ENCODE assay signal across 8 cellular contexts in the genomic region with DNA sequence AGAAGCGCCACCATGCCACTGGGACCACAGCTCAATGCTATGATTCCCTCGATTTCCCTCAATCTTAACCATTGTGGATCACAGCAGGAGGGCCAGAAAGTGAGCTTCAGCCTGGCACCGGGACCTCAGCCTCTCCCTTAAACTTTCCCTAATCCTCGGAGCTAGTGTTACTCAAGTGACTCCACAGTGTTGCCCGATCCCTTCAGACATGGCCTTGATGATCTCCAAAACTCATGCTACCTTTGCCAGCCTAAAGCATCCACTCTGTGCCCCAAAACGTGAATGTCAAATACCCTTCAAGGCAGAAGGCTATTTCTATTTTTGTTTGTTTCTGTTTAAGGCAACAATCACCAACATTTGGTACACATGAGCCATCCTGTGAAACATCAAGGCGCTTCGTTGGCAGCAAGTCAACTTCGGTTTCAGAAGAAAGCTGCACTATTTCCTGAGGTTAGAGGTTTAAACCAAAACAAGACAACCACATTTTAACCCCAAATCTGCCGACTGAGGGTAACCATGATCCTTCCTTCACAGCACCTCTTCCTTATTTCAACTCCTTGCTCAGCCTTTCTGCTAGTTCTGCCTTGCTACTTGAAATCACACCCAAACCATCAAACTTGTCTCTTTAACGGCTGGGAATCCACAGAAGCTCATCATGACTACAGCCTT.
DNase-seq lines count a peak whose midpoint lies in the region; ATAC-seq and TF ChIP-seq lines count a peak whose summit lies in the region.

No MANE protein-coding gene starts in this region.

- H3K79me2 ChIP-seq in PC-3 (ENCODE audit: low read length), result no peaks in the 10 kb centered on the region

- peak; percentile 67 to 72 for DNase-seq in activated CD4-positive, alpha-beta T cell treated with anti-CD3 and anti-CD28 coated beads for 4 hours
- DNase-seq in fibroblast of mammary gland (ENCODE audit: low read depth) (peak; percentile 11), transverse colon (peak; percentile 43), PC-3 (no peak), HEK293T (ENCODE audit: extremely low spot score) (no peak), Calu3 (no peak)

- BruUV-seq in PC-3 (replicated peaks; lab: Mats Ljungman, UMichigan) (no TSS peak), Calu3 (replicated peaks; lab: Mats Ljungman, UMichigan) (no TSS peak)

- no peak overlapping the region for H2AFZ ChIP-seq in PC-3 (ENCODE audit: low read length)

- H3K9ac ChIP-seq in PC-3 (ENCODE audit: low read length), result no peak overlapping the region

- H3F3A ChIP-seq in PC-3 (ENCODE audit: low read length, unreplicated experiment), result no peaks in the 10 kb centered on the region

- H3K27ac Mint-ChIP-seq in Calu3 (ENCODE audit: unreplicated experiment), result no peak overlapping the region

- H3K9me2 ChIP-seq in PC-3 (replicated peaks; ENCODE audit: low read length), result no peaks in the 10 kb centered on the region

- no peaks in the 10 kb centered on the region for H3K4me1 Mint-ChIP-seq in Calu3 (ENCODE audit: low read depth, unreplicated experiment)

- intact Hi-C loops in transverse colon (cut with DNase I; ENCODE audit: low total_unique reads) (no loop called here), PC-3 (cut with micrococcal nuclease) (no loop called here), Calu3 (cut with micrococcal nuclease; ENCODE audit: unreplicated experiment) (no loop called here)

- H3K4me3 Mint-ChIP-seq in Calu3 (ENCODE audit: low read depth, unreplicated experiment), result no peak overlapping the region

- H3K9me3 ChIP-seq in transverse colon (no peaks in the 10 kb centered on the region), PC-3 (ENCODE audit: low read length) (no peaks in the 10 kb centered on the region)

- H4K20me1 ChIP-seq in PC-3 (ENCODE audit: low read length), result no peaks in the 10 kb centered on the region

- no peak overlapping the region for H3K4me2 ChIP-seq in PC-3 (ENCODE audit: low read length)

- peak; percentile 61 for ATAC-seq in GM18868 (IDR thresholded peaks at IDR 0.05; ENCODE audit: unreplicated experiment)
- ATAC-seq in HG03060 (IDR thresholded peaks at IDR 0.05; ENCODE audit: low read depth, unreplicated experiment), result peak; percentile 80
- no peak for ATAC-seq in PC-3

- no peaks in the 10 kb centered on the region for H3K9me3 Mint-ChIP-seq in Calu3 (ENCODE audit: low read depth, unreplicated experiment)

- no peak overlapping the region for H3K4me3 ChIP-seq in fibroblast of mammary gland (ENCODE audit: control insufficient read depth, low read depth, low read length)
- no peak overlapping the region for H3K4me3 ChIP-seq in transverse colon
- H3K4me3 ChIP-seq in PC-3 (ENCODE audit: low read length), result no peak overlapping the region

- H3K36me3 Mint-ChIP-seq in Calu3 (ENCODE audit: insufficient read depth, unreplicated experiment), result no peaks in the 10 kb centered on the region

- no peak for TF ChIP-seq EP300 in transverse colon (IDR thresholded peaks at IDR 0.05; ENCODE audit: low read depth)

- CTCF ChIA-PET in PC-3 (lab: Charles Lee) (no interaction called here), HEK293T (lab: Yijun Ruan, JAX) (interaction anchor here (0.6 kb wide), 1 partner anchor 10 kb away, joined by 4 read pairs; no protein-coding TSS in a partner anchor), Calu3 (lab: Charles Lee) (no interaction called here)

- H3K27me3 ChIP-seq in transverse colon (no peaks in the 10 kb centered on the region), PC-3 (ENCODE audit: low read length) (no peaks in the 10 kb centered on the region)

- in situ Hi-C loops in transverse colon (cut with MboI; ENCODE audit: low pct_ligation_motif_present in 1 of 4, low pct_unique_long_range_greater_than_20kb in 1 of 4, low sequenced_read_pairs in 3 of 4), result no loop called here

- no peaks in the 10 kb centered on the region for H3K4me1 ChIP-seq in transverse colon
- H3K4me1 ChIP-seq in PC-3 (ENCODE audit: insufficient read depth, low read length), result no peaks in the 10 kb centered on the region

- WGBS in transverse colon (ENCODE audit: low coverage in 1 of 2), 2 donors, result 61 to 70% methylated on average over 3 to 11 of the region's 11 CpGs

- H3K27ac ChIP-seq in transverse colon, result no peak overlapping the region
- no peak overlapping the region for H3K27ac ChIP-seq in PC-3 (ENCODE audit: low read length)

- TF ChIP-seq CTCF in fibroblast of mammary gland (conservative IDR thresholded peaks at IDR 0.05; ENCODE audit: control insufficient read depth, insufficient read depth, low read depth, low read length) (no peak), transverse colon (IDR thresholded peaks at IDR 0.05) (no peak), PC-3 (conservative IDR thresholded peaks at IDR 0.05; ENCODE audit: low read depth, low read length) (no peak), Calu3 (IDR thresholded peaks at IDR 0.05; ENCODE audit: unreplicated experiment) (no peak)

- no peak for TF ChIP-seq POLR2A in transverse colon (IDR thresholded peaks at IDR 0.05)

- H3K27me3 Mint-ChIP-seq in Calu3 (ENCODE audit: unreplicated experiment), result no peaks in the 10 kb centered on the region

- no peaks in the 10 kb centered on the region for H3K36me3 ChIP-seq in transverse colon
- no peaks in the 10 kb centered on the region for H3K36me3 ChIP-seq in PC-3 (ENCODE audit: low read depth, low read length)

- POLR2A ChIA-PET in PC-3 (lab: Charles Lee; ENCODE audit: unreplicated experiment), result no interaction called here
- POLR2A ChIA-PET in HEK293T (lab: Yijun Ruan, JAX), result no interaction called here

TF ChIP-seq in HEK293T, 16 proteins besides CTCF, POLR2A, EP300 and RAD21:
- TF ChIP-seq FOXA1 (IDR thresholded peaks at IDR 0.05), result no peak
- TF ChIP-seq FOXK2 (IDR thresholded peaks at IDR 0.05), result no peak
- TF ChIP-seq FOXM1 (IDR thresholded peaks at IDR 0.05; ENCODE audit: borderline replicate concordance), result no peak
- TF ChIP-seq TARDBP (IDR thresholded peaks at IDR 0.05), result no peak
- TF ChIP-seq L3MBTL2 (conservative IDR thresholded peaks at IDR 0.05), result no peak
- TF ChIP-seq HDGF (IDR thresholded peaks at IDR 0.05; ENCODE audit: borderline replicate concordance), result no peak
- TF ChIP-seq LEF1 (IDR thresholded peaks at IDR 0.05; ENCODE audit: borderline replicate concordance), result no peak
- no peak for TF ChIP-seq ZNF384 (IDR thresholded peaks at IDR 0.05)
- no peak for TF ChIP-seq SUZ12 (IDR thresholded peaks at IDR 0.05)
- no peak for TF ChIP-seq SP1 (IDR thresholded peaks at IDR 0.05)
- TF ChIP-seq CTBP1 (IDR thresholded peaks at IDR 0.05; ENCODE audit: borderline replicate concordance), result no peak
- TF ChIP-seq NFRKB (IDR thresholded peaks at IDR 0.05), result no peak
- no peak for TF ChIP-seq PKNOX1 (IDR thresholded peaks at IDR 0.05)
- no peak for TF ChIP-seq ELF4 (IDR thresholded peaks at IDR 0.05)
- TF ChIP-seq ARNT (IDR thresholded peaks at IDR 0.05), result no peak
- TF ChIP-seq BHLHE40 (IDR thresholded peaks at IDR 0.05; ENCODE audit: borderline replicate concordance), result no peak

Comparison
In these comparisons a context has a peak if more than half of its experiments do, and no peak if none do; other contexts are left out.
1. DNase-seq: peak in activated CD4-positive, alpha-beta T cell treated with anti-CD3 and anti-CD28 coated beads for 4 hours (2 of 2), fibroblast of mammary gland (single experiment) and transverse colon (single experiment); none in PC-3 (single experiment), HEK293T (single experiment) and Calu3 (single experiment).